ENCODE assay signal across 1 cellular context in genomic region chr16:13708361-13708760, GRCh38.
TF ChIP-seq lines count a peak whose summit lies in the region.

No MANE protein-coding gene starts in this region.

TF ChIP-seq in WTC11, 78 proteins besides CTCF, POLR2A, EP300 and RAD21 (continued from another document):
- TF ChIP-seq, protein P1, sequence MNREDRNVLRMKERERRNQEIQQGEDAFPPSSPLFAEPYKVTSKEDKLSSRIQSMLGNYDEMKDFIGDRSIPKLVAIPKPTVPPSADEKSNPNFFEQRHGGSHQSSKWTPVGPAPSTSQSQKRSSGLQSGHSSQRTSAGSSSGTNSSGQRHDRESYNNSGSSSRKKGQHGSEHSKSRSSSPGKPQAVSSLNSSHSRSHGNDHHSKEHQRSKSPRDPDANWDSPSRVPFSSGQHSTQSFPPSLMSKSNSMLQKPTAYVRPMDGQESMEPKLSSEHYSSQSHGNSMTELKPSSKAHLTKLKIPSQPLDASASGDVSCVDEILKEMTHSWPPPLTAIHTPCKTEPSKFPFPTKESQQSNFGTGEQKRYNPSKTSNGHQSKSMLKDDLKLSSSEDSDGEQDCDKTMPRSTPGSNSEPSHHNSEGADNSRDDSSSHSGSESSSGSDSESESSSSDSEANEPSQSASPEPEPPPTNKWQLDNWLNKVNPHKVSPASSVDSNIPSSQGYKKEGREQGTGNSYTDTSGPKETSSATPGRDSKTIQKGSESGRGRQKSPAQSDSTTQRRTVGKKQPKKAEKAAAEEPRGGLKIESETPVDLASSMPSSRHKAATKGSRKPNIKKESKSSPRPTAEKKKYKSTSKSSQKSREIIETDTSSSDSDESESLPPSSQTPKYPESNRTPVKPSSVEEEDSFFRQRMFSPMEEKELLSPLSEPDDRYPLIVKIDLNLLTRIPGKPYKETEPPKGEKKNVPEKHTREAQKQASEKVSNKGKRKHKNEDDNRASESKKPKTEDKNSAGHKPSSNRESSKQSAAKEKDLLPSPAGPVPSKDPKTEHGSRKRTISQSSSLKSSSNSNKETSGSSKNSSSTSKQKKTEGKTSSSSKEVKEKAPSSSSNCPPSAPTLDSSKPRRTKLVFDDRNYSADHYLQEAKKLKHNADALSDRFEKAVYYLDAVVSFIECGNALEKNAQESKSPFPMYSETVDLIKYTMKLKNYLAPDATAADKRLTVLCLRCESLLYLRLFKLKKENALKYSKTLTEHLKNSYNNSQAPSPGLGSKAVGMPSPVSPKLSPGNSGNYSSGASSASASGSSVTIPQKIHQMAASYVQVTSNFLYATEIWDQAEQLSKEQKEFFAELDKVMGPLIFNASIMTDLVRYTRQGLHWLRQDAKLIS (CRISPR knock-in tag; IDR thresholded peaks at IDR 0.05; ENCODE audit: borderline replicate concordance), result no peak
